ENCODE assay signal across 1 cellular context in genomic region chr3:10164546-10165393, GRCh38.
TF ChIP-seq lines count a peak whose summit lies in the region.

IRAK2 (plus strand) TSS chr3:10164919; CDS start chr3:10164955, 36 bp downstream.

TF ChIP-seq in HEK293, 187 proteins besides CTCF, POLR2A, EP300 and RAD21 (continued from another document and continues in another):
- TF ChIP-seq, protein P1, sequence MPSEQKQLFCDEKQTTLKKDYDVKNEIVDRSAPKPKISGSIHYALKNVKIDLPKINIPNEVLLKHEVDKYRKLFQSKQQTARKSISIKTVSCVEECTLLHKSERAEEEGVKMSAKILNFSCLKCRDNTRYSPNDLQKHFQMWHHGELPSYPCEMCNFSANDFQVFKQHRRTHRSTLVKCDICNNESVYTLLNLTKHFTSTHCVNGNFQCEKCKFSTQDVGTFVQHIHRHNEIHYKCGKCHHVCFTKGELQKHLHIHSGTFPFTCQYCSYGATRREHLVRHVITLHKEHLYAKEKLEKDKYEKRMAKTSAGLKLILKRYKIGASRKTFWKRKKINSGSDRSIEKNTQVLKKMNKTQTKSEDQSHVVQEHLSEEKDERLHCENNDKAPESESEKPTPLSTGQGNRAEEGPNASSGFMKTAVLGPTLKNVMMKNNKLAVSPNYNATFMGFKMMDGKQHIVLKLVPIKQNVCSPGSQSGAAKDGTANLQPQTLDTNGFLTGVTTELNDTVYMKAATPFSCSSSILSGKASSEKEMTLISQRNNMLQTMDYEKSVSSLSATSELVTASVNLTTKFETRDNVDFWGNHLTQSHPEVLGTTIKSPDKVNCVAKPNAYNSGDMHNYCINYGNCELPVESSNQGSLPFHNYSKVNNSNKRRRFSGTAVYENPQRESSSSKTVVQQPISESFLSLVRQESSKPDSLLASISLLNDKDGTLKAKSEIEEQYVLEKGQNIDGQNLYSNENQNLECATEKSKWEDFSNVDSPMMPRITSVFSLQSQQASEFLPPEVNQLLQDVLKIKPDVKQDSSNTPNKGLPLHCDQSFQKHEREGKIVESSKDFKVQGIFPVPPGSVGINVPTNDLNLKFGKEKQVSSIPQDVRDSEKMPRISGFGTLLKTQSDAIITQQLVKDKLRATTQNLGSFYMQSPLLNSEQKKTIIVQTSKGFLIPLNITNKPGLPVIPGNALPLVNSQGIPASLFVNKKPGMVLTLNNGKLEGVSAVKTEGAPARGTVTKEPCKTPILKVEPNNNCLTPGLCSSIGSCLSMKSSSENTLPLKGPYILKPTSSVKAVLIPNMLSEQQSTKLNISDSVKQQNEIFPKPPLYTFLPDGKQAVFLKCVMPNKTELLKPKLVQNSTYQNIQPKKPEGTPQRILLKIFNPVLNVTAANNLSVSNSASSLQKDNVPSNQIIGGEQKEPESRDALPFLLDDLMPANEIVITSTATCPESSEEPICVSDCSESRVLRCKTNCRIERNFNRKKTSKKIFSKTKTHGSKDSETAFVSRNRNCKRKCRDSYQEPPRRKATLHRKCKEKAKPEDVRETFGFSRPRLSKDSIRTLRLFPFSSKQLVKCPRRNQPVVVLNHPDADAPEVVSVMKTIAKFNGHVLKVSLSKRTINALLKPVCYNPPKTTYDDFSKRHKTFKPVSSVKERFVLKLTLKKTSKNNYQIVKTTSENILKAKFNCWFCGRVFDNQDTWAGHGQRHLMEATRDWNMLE (tag by site-specific recombination; conservative IDR thresholded peaks at IDR 0.05; ENCODE audit: low read depth): no peak
- TF ChIP-seq RBAK (tag by site-specific recombination; IDR thresholded peaks at IDR 0.05) (no peak), ZNF623 (tag by site-specific recombination; IDR thresholded peaks at IDR 0.05) (no peak), ZNF175 (tag by site-specific recombination; IDR thresholded peaks at IDR 0.05) (no peak), ZSCAN23 (tag by site-specific recombination; IDR thresholded peaks at IDR 0.05) (no peak), AEBP2 (tag by site-specific recombination; IDR thresholded peaks at IDR 0.05; ENCODE audit: borderline replicate concordance) (no peak), KLF8 (tag by site-specific recombination; IDR thresholded peaks at IDR 0.05) (no peak), GLIS1 (tag by site-specific recombination; IDR thresholded peaks at IDR 0.05) (peak; percentile 32), ZNF473 (tag by site-specific recombination; IDR thresholded peaks at IDR 0.05) (no peak), ZNF274 (IDR thresholded peaks at IDR 0.05; ENCODE audit: low read length) (no peak), ZNF274 (tag by site-specific recombination; IDR thresholded peaks at IDR 0.05; ENCODE audit: borderline replicate concordance) (no peak), ZFP37 (tag by site-specific recombination; IDR thresholded peaks at IDR 0.05) (peak; percentile 90; the same call in 1 of the 2 replicates), ZEB2 (tag by site-specific recombination; IDR thresholded peaks at IDR 0.05) (peak; percentile 77), ZNF23 (tag by site-specific recombination; IDR thresholded peaks at IDR 0.05; ENCODE audit: borderline replicate concordance) (no peak), ZBTB8A (tag by site-specific recombination; IDR thresholded peaks at IDR 0.05) (peak; percentile 28), TRIM28 (IDR thresholded peaks at IDR 0.05; ENCODE audit: borderline replicate concordance, low read length) (no peak), ZNF548 (tag by site-specific recombination; IDR thresholded peaks at IDR 0.05) (no peak), ZNF600 (tag by site-specific recombination; IDR thresholded peaks at IDR 0.05) (peak; percentile 98), MYNN (tag by site-specific recombination; IDR thresholded peaks at IDR 0.05; ENCODE audit: borderline replicate concordance) (no peak), ZBTB20 (tag by site-specific recombination; IDR thresholded peaks at IDR 0.05) (peak; percentile 98), ZNF138 (tag by site-specific recombination; IDR thresholded peaks at IDR 0.05; ENCODE audit: borderline replicate concordance) (no peak), KLF16 (tag by site-specific recombination; IDR thresholded peaks at IDR 0.05) (peak; percentile 57), ZNF747 (tag by site-specific recombination; IDR thresholded peaks at IDR 0.05) (no peak), BCL11A (tag by site-specific recombination; IDR thresholded peaks at IDR 0.05; ENCODE audit: low read depth) (no peak), SALL2 (tag by site-specific recombination; IDR thresholded peaks at IDR 0.05; ENCODE audit: borderline replicate concordance) (no peak), ZNF239 (tag by site-specific recombination; IDR thresholded peaks at IDR 0.05) (no peak), ZNF701 (tag by site-specific recombination; IDR thresholded peaks at IDR 0.05) (no peak), ZNF830 (tag by site-specific recombination; IDR thresholded peaks at IDR 0.05; ENCODE audit: low read depth) (no peak), ZNF324 (tag by site-specific recombination; IDR thresholded peaks at IDR 0.05) (0 out of 2 replicates have a peak, but pooled peaks have one; percentile 26), ZBTB48 (tag by site-specific recombination; IDR thresholded peaks at IDR 0.05) (peak; percentile 58; the same call in 1 of the 2 replicates), FEZF1 (tag by site-specific recombination; IDR thresholded peaks at IDR 0.05) (no peak)
- TF ChIP-seq, protein P2, sequence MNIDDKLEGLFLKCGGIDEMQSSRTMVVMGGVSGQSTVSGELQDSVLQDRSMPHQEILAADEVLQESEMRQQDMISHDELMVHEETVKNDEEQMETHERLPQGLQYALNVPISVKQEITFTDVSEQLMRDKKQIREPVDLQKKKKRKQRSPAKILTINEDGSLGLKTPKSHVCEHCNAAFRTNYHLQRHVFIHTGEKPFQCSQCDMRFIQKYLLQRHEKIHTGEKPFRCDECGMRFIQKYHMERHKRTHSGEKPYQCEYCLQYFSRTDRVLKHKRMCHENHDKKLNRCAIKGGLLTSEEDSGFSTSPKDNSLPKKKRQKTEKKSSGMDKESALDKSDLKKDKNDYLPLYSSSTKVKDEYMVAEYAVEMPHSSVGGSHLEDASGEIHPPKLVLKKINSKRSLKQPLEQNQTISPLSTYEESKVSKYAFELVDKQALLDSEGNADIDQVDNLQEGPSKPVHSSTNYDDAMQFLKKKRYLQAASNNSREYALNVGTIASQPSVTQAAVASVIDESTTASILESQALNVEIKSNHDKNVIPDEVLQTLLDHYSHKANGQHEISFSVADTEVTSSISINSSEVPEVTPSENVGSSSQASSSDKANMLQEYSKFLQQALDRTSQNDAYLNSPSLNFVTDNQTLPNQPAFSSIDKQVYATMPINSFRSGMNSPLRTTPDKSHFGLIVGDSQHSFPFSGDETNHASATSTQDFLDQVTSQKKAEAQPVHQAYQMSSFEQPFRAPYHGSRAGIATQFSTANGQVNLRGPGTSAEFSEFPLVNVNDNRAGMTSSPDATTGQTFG (tag by site-specific recombination; IDR thresholded peaks at IDR 0.05; ENCODE audit: borderline replicate concordance): no peak
- TF ChIP-seq, protein P3, sequence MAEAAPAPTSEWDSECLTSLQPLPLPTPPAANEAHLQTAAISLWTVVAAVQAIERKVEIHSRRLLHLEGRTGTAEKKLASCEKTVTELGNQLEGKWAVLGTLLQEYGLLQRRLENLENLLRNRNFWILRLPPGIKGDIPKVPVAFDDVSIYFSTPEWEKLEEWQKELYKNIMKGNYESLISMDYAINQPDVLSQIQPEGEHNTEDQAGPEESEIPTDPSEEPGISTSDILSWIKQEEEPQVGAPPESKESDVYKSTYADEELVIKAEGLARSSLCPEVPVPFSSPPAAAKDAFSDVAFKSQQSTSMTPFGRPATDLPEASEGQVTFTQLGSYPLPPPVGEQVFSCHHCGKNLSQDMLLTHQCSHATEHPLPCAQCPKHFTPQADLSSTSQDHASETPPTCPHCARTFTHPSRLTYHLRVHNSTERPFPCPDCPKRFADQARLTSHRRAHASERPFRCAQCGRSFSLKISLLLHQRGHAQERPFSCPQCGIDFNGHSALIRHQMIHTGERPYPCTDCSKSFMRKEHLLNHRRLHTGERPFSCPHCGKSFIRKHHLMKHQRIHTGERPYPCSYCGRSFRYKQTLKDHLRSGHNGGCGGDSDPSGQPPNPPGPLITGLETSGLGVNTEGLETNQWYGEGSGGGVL (tag by site-specific recombination; IDR thresholded peaks at IDR 0.05): peak; percentile 44; the same call in 1 of the 2 replicates
- TF ChIP-seq, protein P4, sequence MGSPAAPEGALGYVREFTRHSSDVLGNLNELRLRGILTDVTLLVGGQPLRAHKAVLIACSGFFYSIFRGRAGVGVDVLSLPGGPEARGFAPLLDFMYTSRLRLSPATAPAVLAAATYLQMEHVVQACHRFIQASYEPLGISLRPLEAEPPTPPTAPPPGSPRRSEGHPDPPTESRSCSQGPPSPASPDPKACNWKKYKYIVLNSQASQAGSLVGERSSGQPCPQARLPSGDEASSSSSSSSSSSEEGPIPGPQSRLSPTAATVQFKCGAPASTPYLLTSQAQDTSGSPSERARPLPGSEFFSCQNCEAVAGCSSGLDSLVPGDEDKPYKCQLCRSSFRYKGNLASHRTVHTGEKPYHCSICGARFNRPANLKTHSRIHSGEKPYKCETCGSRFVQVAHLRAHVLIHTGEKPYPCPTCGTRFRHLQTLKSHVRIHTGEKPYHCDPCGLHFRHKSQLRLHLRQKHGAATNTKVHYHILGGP (tag by site-specific recombination; IDR thresholded peaks at IDR 0.05): no peak
- TF ChIP-seq, protein P5, sequence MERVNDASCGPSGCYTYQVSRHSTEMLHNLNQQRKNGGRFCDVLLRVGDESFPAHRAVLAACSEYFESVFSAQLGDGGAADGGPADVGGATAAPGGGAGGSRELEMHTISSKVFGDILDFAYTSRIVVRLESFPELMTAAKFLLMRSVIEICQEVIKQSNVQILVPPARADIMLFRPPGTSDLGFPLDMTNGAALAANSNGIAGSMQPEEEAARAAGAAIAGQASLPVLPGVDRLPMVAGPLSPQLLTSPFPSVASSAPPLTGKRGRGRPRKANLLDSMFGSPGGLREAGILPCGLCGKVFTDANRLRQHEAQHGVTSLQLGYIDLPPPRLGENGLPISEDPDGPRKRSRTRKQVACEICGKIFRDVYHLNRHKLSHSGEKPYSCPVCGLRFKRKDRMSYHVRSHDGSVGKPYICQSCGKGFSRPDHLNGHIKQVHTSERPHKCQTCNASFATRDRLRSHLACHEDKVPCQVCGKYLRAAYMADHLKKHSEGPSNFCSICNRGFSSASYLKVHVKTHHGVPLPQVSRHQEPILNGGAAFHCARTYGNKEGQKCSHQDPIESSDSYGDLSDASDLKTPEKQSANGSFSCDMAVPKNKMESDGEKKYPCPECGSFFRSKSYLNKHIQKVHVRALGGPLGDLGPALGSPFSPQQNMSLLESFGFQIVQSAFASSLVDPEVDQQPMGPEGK (tag by site-specific recombination; IDR thresholded peaks at IDR 0.05): peak; percentile 81
- TF ChIP-seq, protein P6, sequence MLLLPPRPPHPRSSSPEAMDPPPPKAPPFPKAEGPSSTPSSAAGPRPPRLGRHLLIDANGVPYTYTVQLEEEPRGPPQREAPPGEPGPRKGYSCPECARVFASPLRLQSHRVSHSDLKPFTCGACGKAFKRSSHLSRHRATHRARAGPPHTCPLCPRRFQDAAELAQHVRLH (tag by site-specific recombination; IDR thresholded peaks at IDR 0.05): no peak
- TF ChIP-seq, protein P7, sequence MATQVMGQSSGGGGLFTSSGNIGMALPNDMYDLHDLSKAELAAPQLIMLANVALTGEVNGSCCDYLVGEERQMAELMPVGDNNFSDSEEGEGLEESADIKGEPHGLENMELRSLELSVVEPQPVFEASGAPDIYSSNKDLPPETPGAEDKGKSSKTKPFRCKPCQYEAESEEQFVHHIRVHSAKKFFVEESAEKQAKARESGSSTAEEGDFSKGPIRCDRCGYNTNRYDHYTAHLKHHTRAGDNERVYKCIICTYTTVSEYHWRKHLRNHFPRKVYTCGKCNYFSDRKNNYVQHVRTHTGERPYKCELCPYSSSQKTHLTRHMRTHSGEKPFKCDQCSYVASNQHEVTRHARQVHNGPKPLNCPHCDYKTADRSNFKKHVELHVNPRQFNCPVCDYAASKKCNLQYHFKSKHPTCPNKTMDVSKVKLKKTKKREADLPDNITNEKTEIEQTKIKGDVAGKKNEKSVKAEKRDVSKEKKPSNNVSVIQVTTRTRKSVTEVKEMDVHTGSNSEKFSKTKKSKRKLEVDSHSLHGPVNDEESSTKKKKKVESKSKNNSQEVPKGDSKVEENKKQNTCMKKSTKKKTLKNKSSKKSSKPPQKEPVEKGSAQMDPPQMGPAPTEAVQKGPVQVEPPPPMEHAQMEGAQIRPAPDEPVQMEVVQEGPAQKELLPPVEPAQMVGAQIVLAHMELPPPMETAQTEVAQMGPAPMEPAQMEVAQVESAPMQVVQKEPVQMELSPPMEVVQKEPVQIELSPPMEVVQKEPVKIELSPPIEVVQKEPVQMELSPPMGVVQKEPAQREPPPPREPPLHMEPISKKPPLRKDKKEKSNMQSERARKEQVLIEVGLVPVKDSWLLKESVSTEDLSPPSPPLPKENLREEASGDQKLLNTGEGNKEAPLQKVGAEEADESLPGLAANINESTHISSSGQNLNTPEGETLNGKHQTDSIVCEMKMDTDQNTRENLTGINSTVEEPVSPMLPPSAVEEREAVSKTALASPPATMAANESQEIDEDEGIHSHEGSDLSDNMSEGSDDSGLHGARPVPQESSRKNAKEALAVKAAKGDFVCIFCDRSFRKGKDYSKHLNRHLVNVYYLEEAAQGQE (tag by site-specific recombination; IDR thresholded peaks at IDR 0.05): 0 out of 2 replicates have a peak, but pooled peaks have one; percentile 32
- TF ChIP-seq, protein P8, sequence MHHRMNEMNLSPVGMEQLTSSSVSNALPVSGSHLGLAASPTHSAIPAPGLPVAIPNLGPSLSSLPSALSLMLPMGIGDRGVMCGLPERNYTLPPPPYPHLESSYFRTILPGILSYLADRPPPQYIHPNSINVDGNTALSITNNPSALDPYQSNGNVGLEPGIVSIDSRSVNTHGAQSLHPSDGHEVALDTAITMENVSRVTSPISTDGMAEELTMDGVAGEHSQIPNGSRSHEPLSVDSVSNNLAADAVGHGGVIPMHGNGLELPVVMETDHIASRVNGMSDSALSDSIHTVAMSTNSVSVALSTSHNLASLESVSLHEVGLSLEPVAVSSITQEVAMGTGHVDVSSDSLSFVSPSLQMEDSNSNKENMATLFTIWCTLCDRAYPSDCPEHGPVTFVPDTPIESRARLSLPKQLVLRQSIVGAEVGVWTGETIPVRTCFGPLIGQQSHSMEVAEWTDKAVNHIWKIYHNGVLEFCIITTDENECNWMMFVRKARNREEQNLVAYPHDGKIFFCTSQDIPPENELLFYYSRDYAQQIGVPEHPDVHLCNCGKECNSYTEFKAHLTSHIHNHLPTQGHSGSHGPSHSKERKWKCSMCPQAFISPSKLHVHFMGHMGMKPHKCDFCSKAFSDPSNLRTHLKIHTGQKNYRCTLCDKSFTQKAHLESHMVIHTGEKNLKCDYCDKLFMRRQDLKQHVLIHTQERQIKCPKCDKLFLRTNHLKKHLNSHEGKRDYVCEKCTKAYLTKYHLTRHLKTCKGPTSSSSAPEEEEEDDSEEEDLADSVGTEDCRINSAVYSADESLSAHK (tag by site-specific recombination; IDR thresholded peaks at IDR 0.05): no peak; the same call in 1 of the 2 replicates
